In genomic region chr2:120239488-120240287, GRCh38 we compare ENCODE assay signal across 9 cellular contexts. TPM values are rescaled to one million over a fixed set of nuclear protein-coding genes. Genes with fewer than 3 reads are reported as not detected.
DNase-seq lines count a peak whose midpoint lies in the region; FAIRE-seq and TF ChIP-seq lines count a peak whose summit lies in the region.
"Had no signal": no experiment of that assay in that cellular context is flagged by ENCODE, and none has a peak within 500 bp of the region (broad histone marks: within the 10 kb centered on the region; RNA-seq: fewer than 3 reads in every experiment).

No MANE protein-coding gene starts in this region.

- DNase-seq in HTR-8/SVneo (ENCODE audit: insufficient read length, low spot score) (peak; percentile 75), cardiac fibroblast (ENCODE audit: low read depth in 2 of 2) (peak; percentile 86 to 93), kidney (peak; percentile 83), Ammon's horn (ENCODE audit: low spot score) (no peak), activated gamma-delta T cell treated with Interleukin-2 at 50 U/mL for 16 hours (no peak), NCI-H128 (lab: John Stamatoyannopoulos, UW; ENCODE audit: unreplicated experiment) (no peak), NCI-H446 (lab: John Stamatoyannopoulos, UW) (no peak)
- DNase-seq: effector memory CD8-positive, alpha-beta T cell had no signal

- TF ChIP-seq CTCF in cardiac fibroblast (IDR thresholded peaks at IDR 0.05; ENCODE audit: low read depth, low read length) (no peak), kidney (IDR thresholded peaks at IDR 0.05; ENCODE audit: borderline replicate concordance, extremely low read depth, insufficient read depth) (no peak)

- WGBS in thymus = 91% methylated on average over 22 of the region's 22 CpGs

- H3K4me3 ChIP-seq in cardiac fibroblast (replicated peaks in 1 of 2; ENCODE audit: low read depth in 2 of 2, low read length in 2 of 2) = peak overlapping the region in 1 of 2 donors; percentile 4
- no peak overlapping the region for H3K4me3 ChIP-seq in kidney (ENCODE audit: low read length in 2 of 2)
- H3K4me3 ChIP-seq in thymus (ENCODE audit: low read length) = no peak overlapping the region

- H3K4me1 ChIP-seq in kidney (ENCODE audit: control insufficient read depth in 1 of 2, insufficient read depth in 1 of 2, low read depth in 1 of 2, low read length in 2 of 2) = peaks cover 0 to 5% of the 10 kb centered on the region in 2 donors
- no peaks in the 10 kb centered on the region for H3K4me1 ChIP-seq in thymus (ENCODE audit: control insufficient read depth, insufficient read depth, low read length)

- FAIRE-seq in HTR-8/SVneo (lab: Jason Lieb, UNC) (peak; percentile 69), kidney (lab: Jason Lieb, UNC) (no peak)

- no peaks in the 10 kb centered on the region for H3K9me3 ChIP-seq in kidney (ENCODE audit: control insufficient read depth in 1 of 2, low read length in 2 of 2)
- H3K9me3 ChIP-seq in thymus (ENCODE audit: control insufficient read depth) = no peaks in the 10 kb centered on the region

- H3K27ac ChIP-seq in kidney (ENCODE audit: low read depth in 2 of 2, low read length in 2 of 2) = no peak overlapping the region
- H3K27ac ChIP-seq in thymus (ENCODE audit: low read depth) = peak overlapping the region; percentile 18

- H3K27me3 ChIP-seq in thymus (ENCODE audit: control insufficient read depth, insufficient read depth) = no peaks in the 10 kb centered on the region

- H3K36me3 ChIP-seq in kidney (ENCODE audit: control insufficient read depth in 1 of 2, insufficient read depth in 2 of 2, low read length in 2 of 2) (no peaks in the 10 kb centered on the region), thymus (ENCODE audit: control insufficient read depth, insufficient read depth) (no peaks in the 10 kb centered on the region)

- H3K9ac ChIP-seq in kidney (ENCODE audit: low read length in 2 of 2) = no peak overlapping the region

- intact Hi-C loops in kidney (cut with DNase I) = no loop called here

RNA-seq across cellular contexts. Expression of gene RALB, which starts 13.0 kb away (rescaled TPM):
- total RNA-seq in kidney = 64.5 TPM
- polyA plus RNA-seq in kidney (ENCODE audit: insufficient read depth, low read depth, low replicate concordance) (58.5 TPM), thymus (32.2 TPM)

RNA-seq across cellular contexts. Expression of gene TMEM185B, which starts 16.5 kb away (rescaled TPM):
- total RNA-seq in kidney = 28.1 TPM
- polyA plus RNA-seq in kidney (ENCODE audit: insufficient read depth, low read depth, low replicate concordance) (8.0 TPM), thymus (7.0 TPM)

Comparison
In these comparisons a context has a peak if more than half of its experiments do, and no peak if none do; other contexts are left out.
1. DNase-seq: peak in HTR-8/SVneo (single experiment), cardiac fibroblast (2 of 2) and kidney (single experiment); none in Ammon's horn (single experiment), activated gamma-delta T cell treated with Interleukin-2 at 50 U/mL for 16 hours (single experiment), NCI-H128 (single experiment) and NCI-H446 (0 of 2).